ENCODE assay signal across 1 cellular context in the genomic region with DNA sequence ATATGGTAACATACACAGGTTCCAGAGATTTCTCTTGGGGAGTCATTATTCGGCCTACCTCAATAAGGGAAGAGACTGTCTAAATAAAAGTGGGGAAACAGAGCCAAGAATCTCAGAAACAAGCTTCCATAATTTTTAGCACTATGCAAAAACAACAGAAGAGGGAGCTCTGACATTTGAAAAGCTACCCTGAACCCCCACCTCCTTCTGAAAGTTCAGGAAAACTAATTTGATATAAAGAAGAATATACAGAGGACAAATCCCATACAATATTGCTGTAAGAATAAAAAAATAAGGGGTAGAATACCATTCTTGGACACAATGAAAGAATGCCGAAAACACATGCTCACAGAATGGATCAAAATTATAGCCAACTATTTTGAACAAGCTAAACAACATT.
TF ChIP-seq lines count a peak whose summit lies in the region.

No MANE protein-coding gene starts in this region.

TF ChIP-seq in K562, 482 proteins besides CTCF, POLR2A, EP300 and RAD21 (continued from another document):
- TF ChIP-seq, protein P1, sequence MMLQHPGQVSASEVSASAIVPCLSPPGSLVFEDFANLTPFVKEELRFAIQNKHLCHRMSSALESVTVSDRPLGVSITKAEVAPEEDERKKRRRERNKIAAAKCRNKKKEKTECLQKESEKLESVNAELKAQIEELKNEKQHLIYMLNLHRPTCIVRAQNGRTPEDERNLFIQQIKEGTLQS (IDR thresholded peaks at IDR 0.05), result peak; percentile 46; the same call in 1 of the 2 replicates
- TF ChIP-seq, protein P1 (CRISPR knock-in tag; conservative IDR thresholded peaks at IDR 0.05), result no peak
